ENCODE assay signal across 8 cellular contexts in genomic region chr20:44247676-44248419, GRCh38. TPM values are rescaled to one million over a fixed set of nuclear protein-coding genes. Genes with fewer than 3 reads are reported as not detected.
DNase-seq lines count a peak whose midpoint lies in the region; ATAC-seq, FAIRE-seq and TF ChIP-seq lines count a peak whose summit lies in the region.

No MANE protein-coding gene starts in this region.

- ATAC-seq in A549: peak; percentile 90 to 94
- ATAC-seq in GM19395 (IDR thresholded peaks at IDR 0.05; ENCODE audit: unreplicated experiment): no peak
- no peak for ATAC-seq in GM18907 (IDR thresholded peaks at IDR 0.05; ENCODE audit: unreplicated experiment)

- H3K27ac ChIP-seq in A549: no peak overlapping the region

- peak; percentile 35 to 56 for DNase-seq in A549 (ENCODE audit: low read depth in 1 of 2, low spot score in 1 of 2)
- DNase-seq in HAP-1 (ENCODE audit: low spot score in 2 of 2): peak; percentile 7 to 76
- peak; percentile 33 for DNase-seq in glomerular visceral epithelial cell (ENCODE audit: extremely low spot score)
- DNase-seq in retinal pigment epithelial cell (ENCODE audit: low read depth): peak; percentile 1
- DNase-seq in stimulated activated naive CD4-positive, alpha-beta T cell treated with Interleukin-2 at 50 U/mL for 16 hours (lab: John Stamatoyannopoulos, UW): no peak

- H3K4me3 ChIP-seq in A549: no peak overlapping the region
- H3K4me3 ChIP-seq in HAP-1: no peak overlapping the region
- H3K4me3 ChIP-seq in WI38 (ENCODE audit: low read depth, low read length): no peak overlapping the region
- H3K4me3 ChIP-seq in retinal pigment epithelial cell (ENCODE audit: low read length): no peak overlapping the region

- TF ChIP-seq RAD21 in A549 (conservative IDR thresholded peaks at IDR 0.05 in 1 of 2, IDR thresholded peaks at IDR 0.05 in 1 of 2): peak in 1 of 2 experiments; percentile 14; a peak in 1 of 5 replicates

- H3K4me1 ChIP-seq in A549 (no peaks in the 10 kb centered on the region), HAP-1 (no peaks in the 10 kb centered on the region)

- TF ChIP-seq CTCF in A549 (IDR thresholded peaks at IDR 0.05): peak; percentile 19; the same call in 1 of the 3 replicates
- peak; percentile 43 for TF ChIP-seq CTCF in WI38 (IDR thresholded peaks at IDR 0.05; ENCODE audit: low read depth, low read length)
- TF ChIP-seq CTCF in retinal pigment epithelial cell (conservative IDR thresholded peaks at IDR 0.05; ENCODE audit: low read depth, low read length): peak; percentile 82

- no peaks in the 10 kb centered on the region for H3K9me3 ChIP-seq in A549
- H3K9me3 ChIP-seq in HAP-1: no peaks in the 10 kb centered on the region

- H3K4me2 ChIP-seq in A549: no peak overlapping the region

- CTCF ChIA-PET in A549 (lab: Yijun Ruan, JAX): interaction anchor here (0.8 to 3.6 kb wide), 9 partner anchors 9 to 580 kb away, joined by 3 to 16 read pairs (median 3); partner anchors contain the start of gene FITM2

- no peaks in the 10 kb centered on the region for H3K36me3 ChIP-seq in HAP-1 (replicated peaks)

- no peak for TF ChIP-seq EP300 in A549 (IDR thresholded peaks at IDR 0.05)

- WGBS in A549 (ENCODE audit: missing lambda C conversion rate): 22% methylated on average over 20 of the region's 26 CpGs

- H3K27me3 ChIP-seq in HAP-1 (ENCODE audit: low read depth): no peaks in the 10 kb centered on the region

- POLR2A ChIA-PET in A549 (lab: Yijun Ruan, JAX): no interaction called here

- FAIRE-seq in A549 (lab: Jason Lieb, UNC): no peak

- in situ Hi-C loops in HAP-1 (cut with MboI; ENCODE audit: low sequenced_read_pairs): no loop called here

- TF ChIP-seq POLR2A in A549 (IDR thresholded peaks at IDR 0.05; ENCODE audit: low read length): no peak

TF ChIP-seq in A549, 52 proteins besides CTCF, POLR2A, EP300 and RAD21:
- no peak for TF ChIP-seq PHF8 (IDR thresholded peaks at IDR 0.05; ENCODE audit: borderline replicate concordance, low read depth)
- TF ChIP-seq POLR2AphosphoS2 (conservative IDR thresholded peaks at IDR 0.05; ENCODE audit: low read length): no peak
- peak; percentile 96 for TF ChIP-seq REST (IDR thresholded peaks at IDR 0.05)
- TF ChIP-seq FOXS1 (CRISPR knock-in tag; IDR thresholded peaks at IDR 0.05): no peak
- TF ChIP-seq CEBPB (IDR thresholded peaks at IDR 0.05): no peak
- TF ChIP-seq EHMT2 (IDR thresholded peaks at IDR 0.05; ENCODE audit: low read depth): peak; percentile 88
- peak; percentile 55; the same call in 1 of the 2 replicates for TF ChIP-seq HOXB5 (CRISPR knock-in tag; IDR thresholded peaks at IDR 0.05)
- TF ChIP-seq EHF (CRISPR knock-in tag; IDR thresholded peaks at IDR 0.05): no peak
- no peak for TF ChIP-seq HDAC2 (IDR thresholded peaks at IDR 0.05)
- no peak for TF ChIP-seq HOXB13 (CRISPR knock-in tag; IDR thresholded peaks at IDR 0.05; ENCODE audit: low read depth)
TF ChIP-seq in A549: peak in this region for 3.

RNA-seq across cellular contexts. Expression of gene GDAP1L1, which starts 0.7 kb away (rescaled TPM):
- polyA plus RNA-seq in A549 (2011; rRNA removed) (0.06 and 0.16 TPM in 2 replicates), A549 (2017; fragmentation: RNase III; extraction: RNeasy Plus Mini Kit Qiagen cat#74134 plus additional on column Dnase treatment) (0.13 TPM in 1 of 3 replicates, not detected in the others)
- 0.05 TPM in 1 of 2 replicates, not detected in the other for polyA plus RNA-seq in A549 (2012; cell fraction: cytosol; rRNA removed)
- polyA plus RNA-seq in A549 (2012; cell fraction: nucleus; rRNA removed): not detected in 2 replicates
- polyA minus RNA-seq in A549 (2011; rRNA and poly(A)+ RNA removed): 0.54 TPM in 1 of 2 replicates, not detected in the other

RNA-seq across cellular contexts. Expression of gene OSER1, which starts 37.3 kb away (rescaled TPM):
- polyA plus RNA-seq in A549 (2011; rRNA removed) (62.6 and 73.0 TPM in 2 replicates), A549 (2017; fragmentation: RNase III; extraction: RNeasy Plus Mini Kit Qiagen cat#74134 plus additional on column Dnase treatment) (46.7 to 50.4 TPM (median 47.5 TPM) in 3 replicates)
- 32.0 and 35.8 TPM in 2 replicates for polyA plus RNA-seq in A549 (2012; cell fraction: cytosol; rRNA removed)
- 36.7 and 48.6 TPM in 2 replicates for polyA plus RNA-seq in A549 (2012; cell fraction: nucleus; rRNA removed)
- 47.4 and 47.8 TPM in 2 replicates for polyA minus RNA-seq in A549 (2011; rRNA and poly(A)+ RNA removed)

Comparison
In these comparisons a context has a peak if more than half of its experiments do, and no peak if none do; other contexts are left out.
1. ATAC-seq: peak in A549 (2 of 2); none in GM19395 (single experiment) and GM18907 (single experiment).
2. CTCF ChIP-seq: peak in every context shown above with its lines; median percentile 82 in retinal pigment epithelial cell; 43 in WI38; 19 in A549.